Comparison of ENCODE assay signal across 1 cellular context in genomic region chr14:101315802-101316296, GRCh38.
TF ChIP-seq lines count a peak whose summit lies in the region.

No MANE protein-coding gene starts in this region.

TF ChIP-seq in K562, 482 proteins besides CTCF, POLR2A, EP300 and RAD21 (continued from another document and continues in another):
- TF ChIP-seq MAX (CRISPR knock-in tag; IDR thresholded peaks at IDR 0.05) (no peak), ZNF318 (IDR thresholded peaks at IDR 0.05; ENCODE audit: borderline replicate concordance in 1 of 2, low read depth in 1 of 2) (peak in 1 of 2 experiments; percentile 84; a peak in 2 of 4 replicates), ZNF280A (IDR thresholded peaks at IDR 0.05; ENCODE audit: low read depth, partially characterized antibody) (peak; percentile 62), AFF4 (CRISPR knock-in tag; IDR thresholded peaks at IDR 0.05) (no peak), BHLHE40 (IDR thresholded peaks at IDR 0.05; ENCODE audit: low read length) (peak; percentile 82), TRIM28 (IDR thresholded peaks at IDR 0.05) (0 out of 2 replicates have a peak, but pooled peaks have one; percentile 23), RNF2 (IDR thresholded peaks at IDR 0.05) (no peak), JUND (IDR thresholded peaks at IDR 0.05; ENCODE audit: borderline replicate concordance, low read depth, low read length) (peak; percentile 82), JUND (tag; IDR thresholded peaks at IDR 0.05; ENCODE audit: borderline replicate concordance, low read depth, low read length) (peak; percentile 85; the same call in 2 of the 3 replicates), CBFA2T2 (conservative IDR thresholded peaks at IDR 0.05) (peak; percentile 54), HLTF (IDR thresholded peaks at IDR 0.05) (no peak), ZNF274 (IDR thresholded peaks at IDR 0.05; ENCODE audit: borderline replicate concordance, low read depth, low read length) (no peak), SAFB2 (IDR thresholded peaks at IDR 0.05; ENCODE audit: borderline replicate concordance, low read depth, low read length, severe bottlenecking) (no peak), TAL1 (IDR thresholded peaks at IDR 0.05) (peak; percentile 55), ZNF589 (CRISPR knock-in tag; IDR thresholded peaks at IDR 0.05; ENCODE audit: low read depth) (no peak), USF2 (CRISPR knock-in tag; IDR thresholded peaks at IDR 0.05) (peak; percentile 36; the same call in 1 of the 2 replicates), MGA (IDR thresholded peaks at IDR 0.05) (peak; percentile 34; the same call in 1 of the 2 replicates), RAD51 (IDR thresholded peaks at IDR 0.05; ENCODE audit: borderline replicate concordance, low read depth) (peak; percentile 77), RBM25 (IDR thresholded peaks at IDR 0.05; ENCODE audit: low read depth, low read length, severe bottlenecking) (no peak), EZH2 (IDR thresholded peaks at IDR 0.05; ENCODE audit: borderline replicate concordance, low read depth, low read length) (no peak), TOE1 (IDR thresholded peaks at IDR 0.05; ENCODE audit: borderline replicate concordance) (peak; percentile 81; the same call in 1 of the 2 replicates), TOE1 (CRISPR knock-in tag; IDR thresholded peaks at IDR 0.05; ENCODE audit: borderline replicate concordance, low read depth) (no peak), MYBL2 (IDR thresholded peaks at IDR 0.05; ENCODE audit: low read depth) (peak; percentile 82), MYBL2 (CRISPR knock-in tag; IDR thresholded peaks at IDR 0.05; ENCODE audit: borderline replicate concordance) (no peak), TEAD4 (IDR thresholded peaks at IDR 0.05; ENCODE audit: low read length) (0 out of 2 replicates have a peak, but pooled peaks have one; percentile 6), TEAD4 (CRISPR knock-in tag; IDR thresholded peaks at IDR 0.05; ENCODE audit: borderline replicate concordance) (no peak), NCOA6 (IDR thresholded peaks at IDR 0.05) (no peak), POLR3A (IDR thresholded peaks at IDR 0.05; ENCODE audit: borderline replicate concordance, extremely low read depth, insufficient read depth, insufficient read length) (no peak), SOX6 (IDR thresholded peaks at IDR 0.05) (0 out of 2 replicates have a peak, but pooled peaks have one; percentile 39)
